In genomic region chrX:133649659-133650058, GRCh38 we compare ENCODE assay signal across 18 cellular contexts.
"Had no signal": no experiment of that assay in that cellular context is flagged by ENCODE, and none has a peak within 500 bp of the region (broad histone marks: within the 10 kb centered on the region; RNA-seq: fewer than 3 reads in every experiment).

No MANE protein-coding gene starts in this region.

- H3K9me3 Mint-ChIP-seq: activated CD8-positive, alpha-beta T cell treated with anti-CD3 and anti-CD28 coated beads for 36 hours; activated naive CD8-positive, alpha-beta T cell treated with anti-CD3 and anti-CD28 coated beads for 36 hours; effector memory CD8-positive, alpha-beta T cell; memory B cell; natural killer cell; stimulated activated naive CD8-positive, alpha-beta T cell treated with anti-CD3 and anti-CD28 coated beads, Interleukin-15, amount 100 ng/mL, for 72 hours; T-helper 1 cell treated with Interleukin-12 subunit alpha and Interleukin-12 subunit beta and Interleukin-4 antibody, amounts not matched to agents 30 μg/mL and 1 μg/mL, for 36 hours; type B pancreatic cell had no signal

- DNase-seq: activated CD4-positive, alpha-beta T cell treated with anti-CD3 and anti-CD28 coated beads for 48 hours; activated CD8-positive, alpha-beta T cell treated with anti-CD3 and anti-CD28 coated beads for 36 hours; activated gamma-delta T cell treated with Interleukin-2 at 50 U/mL for 16 hours; activated naive CD8-positive, alpha-beta T cell treated with anti-CD3 and anti-CD28 coated beads for 36 hours; amygdala; cerebellar nuclear complex; effector memory CD8-positive, alpha-beta T cell; heart left ventricle; left ventricle myocardium superior; natural killer cell; spleen; stimulated activated naive CD8-positive, alpha-beta T cell treated with anti-CD3 and anti-CD28 coated beads, Interleukin-15, amount 100 ng/mL, for 72 hours had no signal

- ATAC-seq: activated CD8-positive, alpha-beta T cell treated with anti-CD3 and anti-CD28 coated beads for 36 hours; effector memory CD8-positive, alpha-beta T cell; heart left ventricle; left ventricle myocardium superior; natural killer cell; sciatic nerve; stimulated activated naive CD8-positive, alpha-beta T cell treated with anti-CD3 and anti-CD28 coated beads, Interleukin-15, amount 100 ng/mL, for 72 hours had no signal

- H3K36me3 Mint-ChIP-seq: activated naive CD8-positive, alpha-beta T cell treated with anti-CD3 and anti-CD28 coated beads for 36 hours; memory B cell; natural killer cell had no signal

- H3K4me1 ChIP-seq: spleen had no signal

- H3K9me3 ChIP-seq: heart left ventricle, spleen had no signal

- H3K36me3 ChIP-seq: heart left ventricle, spleen had no signal

- H3K27ac Mint-ChIP-seq: activated CD8-positive, alpha-beta T cell treated with anti-CD3 and anti-CD28 coated beads for 36 hours; activated naive CD8-positive, alpha-beta T cell treated with anti-CD3 and anti-CD28 coated beads for 36 hours; effector memory CD8-positive, alpha-beta T cell; memory B cell; natural killer cell; progenitor cell of endocrine pancreas; stimulated activated naive CD8-positive, alpha-beta T cell treated with anti-CD3 and anti-CD28 coated beads, Interleukin-15, amount 100 ng/mL, for 72 hours; T-helper 1 cell treated with Interleukin-12 subunit alpha and Interleukin-12 subunit beta and Interleukin-4 antibody, amounts not matched to agents 30 μg/mL and 1 μg/mL, for 36 hours; type B pancreatic cell had no signal

- H3K4me3 ChIP-seq: heart left ventricle, spleen had no signal

- H3K27ac ChIP-seq: epithelial cell of prostate, heart left ventricle, spleen had no signal
